ENCODE assay signal across 15 cellular contexts in genomic region chr6:144736763-144737162, GRCh38.
DNase-seq lines count a peak whose midpoint lies in the region; ATAC-seq and TF ChIP-seq lines count a peak whose summit lies in the region.
"Had no signal": no experiment of that assay in that cellular context is flagged by ENCODE, and none has a peak within 500 bp of the region (broad histone marks: within the 10 kb centered on the region; RNA-seq: fewer than 3 reads in every experiment).

No MANE protein-coding gene starts in this region.

- intact Hi-C loops in adrenal gland (cut with DNase I): no loop called here

- peaks cover 8% of the 10 kb centered on the region; the same call in 2 of the 3 replicates for H3K36me3 Mint-ChIP-seq in GM23338 (ENCODE audit: low read depth)
- H3K36me3 Mint-ChIP-seq in T-helper 17 cell (ENCODE audit: low read depth): peaks cover 23% of the 10 kb centered on the region

- no peaks in the 10 kb centered on the region for H3K79me2 ChIP-seq in GM23338 (replicated peaks; ENCODE audit: insufficient read depth)

- H3K27me3 ChIP-seq in GM23338 (ENCODE audit: insufficient read depth) (no peaks in the 10 kb centered on the region), adrenal gland (no peaks in the 10 kb centered on the region)

- H3K4me1 ChIP-seq in GM23338 (ENCODE audit: insufficient read depth) (no peaks in the 10 kb centered on the region), adrenal gland (replicated peaks in 1 of 2) (no peaks in the 10 kb centered on the region)

- H3K4me3 ChIP-seq in GM23338 (no peak overlapping the region), adrenal gland (no peak overlapping the region)

- H4K20me1 ChIP-seq in GM23338 (replicated peaks; ENCODE audit: insufficient read depth): no peaks in the 10 kb centered on the region

- H3K9me3 ChIP-seq in T-helper 17 cell (ENCODE audit: control insufficient read depth, low read length, poor library complexity, severe bottlenecking) (no peaks in the 10 kb centered on the region), adrenal gland (replicated peaks in 1 of 3) (no peaks in the 10 kb centered on the region)

- H3K4me2 ChIP-seq in GM23338: no peak overlapping the region

- no peaks in the 10 kb centered on the region for H3F3A ChIP-seq in GM23338 (replicated peaks; ENCODE audit: low read depth)

- no peaks in the 10 kb centered on the region for H3K9me2 ChIP-seq in GM23338 (ENCODE audit: insufficient read depth)

- H2AFZ ChIP-seq in GM23338: no peak overlapping the region

- H3K9me3 Mint-ChIP-seq in GM23338: no peaks in the 10 kb centered on the region

- no peak for TF ChIP-seq POLR2A in adrenal gland (IDR thresholded peaks at IDR 0.05)

- TF ChIP-seq CTCF in GM23338 (conservative IDR thresholded peaks at IDR 0.05; ENCODE audit: low read depth in 2 of 2) (no peak), adrenal gland (IDR thresholded peaks at IDR 0.05) (no peak)

- H3K4me3 Mint-ChIP-seq in GM23338 (no peak overlapping the region), T-helper 17 cell (no peak overlapping the region)
- H3K4me3 Mint-ChIP-seq: CD4-positive, CD25-positive, alpha-beta regulatory T cell had no signal

- H3K27ac Mint-ChIP-seq in GM23338: peak overlapping the region; percentile 60; the same call in 1 of the 2 replicates
- peak overlapping the region; percentile 1 for H3K27ac Mint-ChIP-seq in T-helper 17 cell

- peak; percentile 19 for DNase-seq in Ammon's horn (ENCODE audit: low spot score)
- no peak for DNase-seq in GM23338 (ENCODE audit: low spot score)
- DNase-seq in T-helper 17 cell: no peak
- DNase-seq in midbrain (lab: John Stamatoyannopoulos, UW): peak; percentile 6
- DNase-seq in COLO668 (lab: John Stamatoyannopoulos, UW; ENCODE audit: unreplicated experiment): no peak
- no peak for DNase-seq in adrenal gland
- DNase-seq: AML-193; CD4-positive, CD25-positive, alpha-beta regulatory T cell; IMR-90; NCI-H1436; NCI-H2227 treated with DMSO at 0.1 percent for 48 hours; NCI-H524 treated with DMSO at 0.1 percent for 48 hours had no signal

- H3K36me3 ChIP-seq in GM23338 (ENCODE audit: insufficient read depth): no peaks in the 10 kb centered on the region
- H3K36me3 ChIP-seq in adrenal gland (replicated peaks in 1 of 2): no peaks in the 10 kb centered on the region

- H3K4me1 Mint-ChIP-seq in GM23338: peaks cover 7% of the 10 kb centered on the region; the same call in 2 of the 3 replicates
- peaks cover 20% of the 10 kb centered on the region for H3K4me1 Mint-ChIP-seq in T-helper 17 cell

- no peaks in the 10 kb centered on the region for H3K27me3 Mint-ChIP-seq in GM23338 (ENCODE audit: insufficient read depth, low read depth, poor library complexity)
- no peaks in the 10 kb centered on the region for H3K27me3 Mint-ChIP-seq in T-helper 17 cell

- H3K27ac ChIP-seq in GM23338 (ENCODE audit: low read depth): no peak overlapping the region
- no peak overlapping the region for H3K27ac ChIP-seq in adrenal gland

- ATAC-seq in GM23338: no peak
- no peak for ATAC-seq in T-helper 17 cell
- no peak for ATAC-seq in HG03520 (IDR thresholded peaks at IDR 0.05; ENCODE audit: unreplicated experiment)
- no peak for ATAC-seq in HG03039 (IDR thresholded peaks at IDR 0.05; ENCODE audit: unreplicated experiment)
- ATAC-seq: SK-N-SH treated with all-trans-retinoic acid at 6 μM for 48 hours had no signal

- 95 to 99% (median 97%) methylated on average over 6 of the region's 6 CpGs for WGBS in adrenal gland, 4 donors

TF ChIP-seq in GM23338, 12 proteins besides CTCF, POLR2A, EP300 and RAD21:
- TF ChIP-seq REST (IDR thresholded peaks at IDR 0.05; ENCODE audit: unreplicated experiment): no peak

Comparison
In these comparisons a context has a peak if more than half of its experiments do, and no peak if none do; other contexts are left out.
1. DNase-seq: peak in Ammon's horn (single experiment) and midbrain (single experiment); none in GM23338 (single experiment), T-helper 17 cell (0 of 3), COLO668 (single experiment) and adrenal gland (0 of 7).